ENCODE assay signal across 24 cellular contexts in genomic region chrX:129658429-129658828, GRCh38. TPM values are rescaled to one million over a fixed set of nuclear protein-coding genes. Genes with fewer than 3 reads are reported as not detected.
DNase-seq lines count a peak whose midpoint lies in the region; ATAC-seq and TF ChIP-seq lines count a peak whose summit lies in the region.
"Had no signal": no experiment of that assay in that cellular context is flagged by ENCODE, and none has a peak within 500 bp of the region (broad histone marks: within the 10 kb centered on the region; RNA-seq: fewer than 3 reads in every experiment).

No MANE protein-coding gene starts in this region.

- H3K4me1 Mint-ChIP-seq in type B pancreatic cell (ENCODE audit: unreplicated experiment) = no peaks in the 10 kb centered on the region

- POLR2A ChIA-PET in HEK293 (lab: Yijun Ruan, JAX) = no interaction called here

- H3K4me1 ChIP-seq in HEK293 (ENCODE audit: control insufficient read depth, insufficient read depth, low read length) = no peaks in the 10 kb centered on the region; the same call in 1 of the 2 replicates
- H3K4me1 ChIP-seq: BE2C had no signal

- no peak for ATAC-seq in GM21390 (IDR thresholded peaks at IDR 0.05; ENCODE audit: unreplicated experiment)
- ATAC-seq in stimulated activated naive CD8-positive, alpha-beta T cell treated with anti-CD3 and anti-CD28 coated beads, Interleukin-15, Interleukin-2, amounts not matched to agents 100 U/mL and 50 U/mL, for 24 hours = no peak
- ATAC-seq: A549 had no signal

- no peak overlapping the region for H3K4me3 ChIP-seq in HEK293 (ENCODE audit: low read depth, low read length)
- H3K4me3 ChIP-seq: A549, BLaER1, GM12878 had no signal

- H3K27me3 Mint-ChIP-seq in type B pancreatic cell = peaks cover 14% of the 10 kb centered on the region
- H3K27me3 Mint-ChIP-seq: CD4-positive, alpha-beta memory T cell had no signal

- H3K9me3 Mint-ChIP-seq in type B pancreatic cell = no peaks in the 10 kb centered on the region
- H3K9me3 Mint-ChIP-seq: CD4-positive, alpha-beta memory T cell had no signal

- TF ChIP-seq CTCF in HEK293 (tag by site-specific recombination; IDR thresholded peaks at IDR 0.05) (no peak), type B pancreatic cell (conservative IDR thresholded peaks at IDR 0.05) (no peak)

- no peaks in the 10 kb centered on the region for H3K36me3 ChIP-seq in HEK293 (ENCODE audit: control insufficient read depth in 2 of 2, insufficient read depth in 1 of 2, low read length in 2 of 2)
- H3K36me3 ChIP-seq: BE2C, BLaER1 had no signal

- peak; percentile 7 for DNase-seq in islet precursor cell
- DNase-seq in type B pancreatic cell (ENCODE audit: extremely low spot score, unreplicated experiment) = peak; percentile 22
- no peak for DNase-seq in stimulated activated naive CD8-positive, alpha-beta T cell treated with anti-CD3 and anti-CD28 coated beads, Interleukin-15, Interleukin-2, amounts not matched to agents 100 U/mL and 50 U/mL, for 24 hours
- no peak for DNase-seq in AG20443 (ENCODE audit: low spot score)
- DNase-seq: BE2C; C1 segment of cervical spinal cord; CD4-positive, alpha-beta memory T cell; CD4-positive, CD25-positive, alpha-beta regulatory T cell; CD8-positive, alpha-beta memory T cell; COR-L47; DMS 273 treated with DMSO at 0.1 percent for 48 hours; DMS153; DMS53; DMS79; DND-41; EL; GDM1 had no signal

- CTCF ChIA-PET in HEK293 (lab: Yijun Ruan, JAX) = interaction anchor here (1.4 kb wide), 1 partner anchor 21 kb away, joined by 3 read pairs; no protein-coding TSS in a partner anchor

- no peak overlapping the region for H3K27ac Mint-ChIP-seq in type B pancreatic cell
- H3K27ac Mint-ChIP-seq: CD4-positive, alpha-beta memory T cell; CD4-positive, CD25-positive, alpha-beta regulatory T cell; CD8-positive, alpha-beta memory T cell had no signal

- H3K36me3 Mint-ChIP-seq in type B pancreatic cell = no peaks in the 10 kb centered on the region
- H3K36me3 Mint-ChIP-seq: CD14-positive monocyte; CD4-positive, alpha-beta memory T cell; CD4-positive, CD25-positive, alpha-beta regulatory T cell; CD8-positive, alpha-beta memory T cell had no signal

- no peaks in the 10 kb centered on the region for H3K9me3 ChIP-seq in HEK293 (ENCODE audit: control insufficient read depth, insufficient read depth, low read depth, low read length)
- H3K9me3 ChIP-seq: A549, BE2C had no signal

- H3K4me3 Mint-ChIP-seq in type B pancreatic cell = no peak overlapping the region
- H3K4me3 Mint-ChIP-seq: CD14-positive monocyte; CD4-positive, alpha-beta memory T cell; CD4-positive, CD25-positive, alpha-beta regulatory T cell; CD8-positive, alpha-beta memory T cell had no signal

- H3K27ac ChIP-seq in HEK293 (ENCODE audit: extremely low read depth, low read depth, low read length) = no peak overlapping the region
- H3K27ac ChIP-seq: A549, BLaER1 had no signal

TF ChIP-seq in HEK293, 187 proteins besides CTCF, POLR2A, EP300 and RAD21:
- TF ChIP-seq HIC1 (tag by site-specific recombination; IDR thresholded peaks at IDR 0.05) (no peak), PRDM1 (tag by site-specific recombination; IDR thresholded peaks at IDR 0.05) (no peak), SP3 (tag by site-specific recombination; IDR thresholded peaks at IDR 0.05) (no peak), ZNF610 (tag by site-specific recombination; IDR thresholded peaks at IDR 0.05; ENCODE audit: borderline replicate concordance) (peak; percentile 100), ZNF148 (tag by site-specific recombination; IDR thresholded peaks at IDR 0.05; ENCODE audit: borderline replicate concordance) (no peak), ZNF354C (tag by site-specific recombination; IDR thresholded peaks at IDR 0.05; ENCODE audit: borderline replicate concordance, low read depth) (no peak)

RNA-seq across cellular contexts. Expression of gene APLN, which starts 3.7 kb away (rescaled TPM):
- 1.0 and 1.2 TPM in 2 replicates for total RNA-seq in type B pancreatic cell (ENCODE audit: low replicate concordance)
- total RNA-seq: CD4-positive, alpha-beta memory T cell; CD4-positive, CD25-positive, alpha-beta regulatory T cell; G401; GM12878 had no signal

Comparison
In these comparisons a context has a peak if more than half of its experiments do, and no peak if none do; other contexts are left out.
1. DNase-seq: peak in islet precursor cell (single experiment) and type B pancreatic cell (single experiment); none in stimulated activated naive CD8-positive, alpha-beta T cell treated with anti-CD3 and anti-CD28 coated beads, Interleukin-15, Interleukin-2, amounts not matched to agents 100 U/mL and 50 U/mL, for 24 hours (single experiment) and AG20443 (single experiment).